1 cellular context compared by ENCODE assay signal in genomic region chr2:200922439-200922838, GRCh38.
TF ChIP-seq lines count a peak whose summit lies in the region.

No MANE protein-coding gene starts in this region.

TF ChIP-seq in SK-N-SH treated with all-trans-retinoic acid at 6 μM for 48 hours, 23 proteins besides CTCF, POLR2A, EP300 and RAD21 (continued from another document):
- TF ChIP-seq CREB5 (CRISPR knock-in tag; IDR thresholded peaks at IDR 0.05; ENCODE audit: low read depth) (no peak), PATZ1 (CRISPR knock-in tag; IDR thresholded peaks at IDR 0.05; ENCODE audit: borderline replicate concordance) (no peak), GLIS3 (CRISPR knock-in tag; IDR thresholded peaks at IDR 0.05) (no peak), SNAI2 (CRISPR knock-in tag; IDR thresholded peaks at IDR 0.05) (no peak), ZNF565 (CRISPR knock-in tag; conservative IDR thresholded peaks at IDR 0.05; ENCODE audit: low read depth) (no peak), ISL1 (CRISPR knock-in tag; IDR thresholded peaks at IDR 0.05) (no peak), TOX (CRISPR knock-in tag; IDR thresholded peaks at IDR 0.05; ENCODE audit: borderline replicate concordance) (no peak), ZFP30 (CRISPR knock-in tag; IDR thresholded peaks at IDR 0.05) (no peak), TSHZ2 (CRISPR knock-in tag; IDR thresholded peaks at IDR 0.05) (no peak), ZNF70 (CRISPR knock-in tag; IDR thresholded peaks at IDR 0.05) (no peak), ZFP3 (CRISPR knock-in tag; IDR thresholded peaks at IDR 0.05) (no peak), RARB (CRISPR knock-in tag; IDR thresholded peaks at IDR 0.05) (no peak)
